ENCODE assay signal across 10 cellular contexts in genomic region chr1:8165595-8166360, GRCh38.
DNase-seq lines count a peak whose midpoint lies in the region; ATAC-seq and TF ChIP-seq lines count a peak whose summit lies in the region.
"Had no signal": no experiment of that assay in that cellular context is flagged by ENCODE, and none has a peak within 500 bp of the region (broad histone marks: within the 10 kb centered on the region; RNA-seq: fewer than 3 reads in every experiment).

No MANE protein-coding gene starts in this region.

- CTCF ChIA-PET in RWPE1 (lab: Yijun Ruan, JAX): interaction anchor here (0.5 to 1.3 kb wide), 7 partner anchors 16 to 699 kb away, joined by 3 to 6 read pairs (median 5); no protein-coding TSS in a partner anchor

- no peak for ATAC-seq in esophagus mucosa

- H3K27ac ChIP-seq in RWPE1: peak overlapping the region; percentile 6

- peak; percentile 19 for DNase-seq in stimulated activated CD4-positive, alpha-beta T cell treated with anti-CD3 and anti-CD28 coated beads, Interleukin-15, amount 100 ng/mL, for 24 hours
- DNase-seq in stimulated activated CD4-positive, alpha-beta T cell treated with anti-CD3 and anti-CD28 coated beads, Interleukin-4, amount 100 ng/mL, for 4 hours: no peak
- DNase-seq in RWPE1 (ENCODE audit: low spot score): no peak
- DNase-seq in glutamatergic neuron: peak; percentile 27
- no peak for DNase-seq in NCI-H1436 treated with DMSO at 0.1 percent for 48 hours (lab: John Stamatoyannopoulos, UW)
- DNase-seq in NCI-H2171 treated with DMSO at 0.1 percent for 48 hours (lab: John Stamatoyannopoulos, UW): no peak
- DNase-seq in NCI-H1105 treated with DMSO at 0.1 percent for 48 hours (lab: John Stamatoyannopoulos, UW): no peak
- DNase-seq: NCI-H1930; stimulated activated CD4-positive, alpha-beta T cell treated with anti-CD3 and anti-CD28 coated beads, Interleukin-1b, Interleukin-23, amount 100 ng/mL, for 48 hours had no signal

- POLR2A ChIA-PET in RWPE1 (lab: Yijun Ruan, JAX; ENCODE audit: low non-redundant PET): no interaction called here

- no peak overlapping the region for H3K27ac Mint-ChIP-seq in glutamatergic neuron (ENCODE audit: unreplicated experiment)

- peaks cover 6% of the 10 kb centered on the region for H3K9me3 Mint-ChIP-seq in glutamatergic neuron (ENCODE audit: unreplicated experiment)

- no peak overlapping the region for H3K4me3 Mint-ChIP-seq in glutamatergic neuron (ENCODE audit: unreplicated experiment)

- peaks cover 9% of the 10 kb centered on the region for H3K27me3 Mint-ChIP-seq in glutamatergic neuron (ENCODE audit: unreplicated experiment)

- H3K4me1 Mint-ChIP-seq in glutamatergic neuron (ENCODE audit: low read depth, unreplicated experiment): peaks cover 17% of the 10 kb centered on the region

- H3K36me3 Mint-ChIP-seq in glutamatergic neuron (ENCODE audit: unreplicated experiment): peaks cover 10% of the 10 kb centered on the region

- TF ChIP-seq CTCF in RWPE1 (conservative IDR thresholded peaks at IDR 0.05; ENCODE audit: low read depth) (no peak), glutamatergic neuron (IDR thresholded peaks at IDR 0.05; ENCODE audit: partially characterized antibody, unreplicated experiment) (no peak)

Comparison
In these comparisons a context has a peak if more than half of its experiments do, and no peak if none do; other contexts are left out.
1. DNase-seq: peak in stimulated activated CD4-positive, alpha-beta T cell treated with anti-CD3 and anti-CD28 coated beads, Interleukin-15, amount 100 ng/mL, for 24 hours (single experiment) and glutamatergic neuron (single experiment); none in stimulated activated CD4-positive, alpha-beta T cell treated with anti-CD3 and anti-CD28 coated beads, Interleukin-4, amount 100 ng/mL, for 4 hours (0 of 2), RWPE1 (single experiment), NCI-H1436 treated with DMSO at 0.1 percent for 48 hours (single experiment), NCI-H2171 treated with DMSO at 0.1 percent for 48 hours (single experiment) and NCI-H1105 treated with DMSO at 0.1 percent for 48 hours (single experiment).